ENCODE assay signal across 12 cellular contexts in the genomic region with DNA sequence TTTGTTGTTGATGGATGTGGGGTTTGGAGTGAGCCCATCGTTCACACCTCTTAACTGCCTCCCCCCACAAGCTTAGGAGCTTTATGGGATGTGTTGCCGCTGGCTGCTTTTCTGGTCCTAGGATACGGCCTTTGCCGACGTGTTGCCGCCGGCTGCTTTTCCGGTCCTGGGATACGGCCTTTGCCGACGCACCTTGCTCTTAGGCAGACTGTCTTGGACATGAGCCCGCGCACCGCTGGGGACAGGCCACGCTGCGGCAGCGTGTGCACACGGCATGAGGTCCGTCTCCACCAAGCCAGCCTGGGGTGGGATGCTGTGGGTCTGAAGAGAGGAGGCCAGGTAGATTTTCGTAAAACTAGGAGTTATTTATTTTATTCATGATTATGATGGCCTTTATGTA.
"Had no signal": no experiment of that assay in that cellular context is flagged by ENCODE, and none has a peak within 500 bp of the region (broad histone marks: within the 10 kb centered on the region; RNA-seq: fewer than 3 reads in every experiment).

No MANE protein-coding gene starts in this region.

- DNase-seq: activated CD4-positive, alpha-beta T cell treated with anti-CD3 and anti-CD28 coated beads, Interleukin-2, amount 10 ng/mL, durations not matched to agents 7 days and 5 days; activated CD4-positive, CD25-positive, alpha-beta regulatory T cell; amniotic stem cell; brain microvascular endothelial cell; cerebellar nuclear complex; left ventricle myocardium superior; stimulated activated CD4-positive, alpha-beta T cell treated with anti-CD3 and anti-CD28 coated beads, Interleukin-2, amount 100 ng/mL, for 24 hours; stimulated activated naive CD4-positive, alpha-beta T cell had no signal

- H3K4me3 Mint-ChIP-seq: activated CD4-positive, alpha-beta T cell treated with anti-CD3 and anti-CD28 coated beads, Interleukin-2, amount 10 ng/mL, durations not matched to agents 7 days and 5 days; activated naive CD4-positive, alpha-beta T cell treated with anti-CD3 and anti-CD28 coated beads, Interleukin-2, amount 50 U/mL, for 24 hours; neural crest cell had no signal

- H3K36me3 ChIP-seq: brain microvascular endothelial cell had no signal

- H3K27ac ChIP-seq: brain microvascular endothelial cell, parathyroid adenoma had no signal

- H3K27me3 ChIP-seq: brain microvascular endothelial cell had no signal

- H3K36me3 Mint-ChIP-seq: activated naive CD4-positive, alpha-beta T cell treated with anti-CD3 and anti-CD28 coated beads, Interleukin-2, amount 50 U/mL, for 24 hours had no signal

- H3K27me3 Mint-ChIP-seq: activated naive CD4-positive, alpha-beta T cell treated with anti-CD3 and anti-CD28 coated beads, Interleukin-2, amount 50 U/mL, for 24 hours had no signal

- H3K27ac Mint-ChIP-seq: activated CD4-positive, alpha-beta T cell treated with anti-CD3 and anti-CD28 coated beads, Interleukin-2, amount 10 ng/mL, durations not matched to agents 7 days and 5 days; activated naive CD4-positive, alpha-beta T cell treated with anti-CD3 and anti-CD28 coated beads, Interleukin-2, amount 50 U/mL, for 24 hours; activated T-helper 2 cell treated with anti-CD3 and anti-CD28 coated beads, Interferon-gamma antibody, Interleukin-2, Interleukin-4, amounts not matched to agents 10 μg/mL and 5 μg/mL and 100 μg/mL, durations not matched to agents 14 hours and 24 hours and 36 hours had no signal

- H3K9me3 Mint-ChIP-seq: activated CD4-positive, alpha-beta T cell treated with anti-CD3 and anti-CD28 coated beads, Interleukin-2, amount 10 ng/mL, durations not matched to agents 7 days and 5 days; activated naive CD4-positive, alpha-beta T cell treated with anti-CD3 and anti-CD28 coated beads, Interleukin-2, amount 50 U/mL, for 24 hours; activated T-helper 2 cell treated with anti-CD3 and anti-CD28 coated beads, Interferon-gamma antibody, Interleukin-2, Interleukin-4, amounts not matched to agents 10 μg/mL and 5 μg/mL and 100 μg/mL, durations not matched to agents 14 hours and 24 hours and 36 hours; neural crest cell had no signal

- H3K4me1 ChIP-seq: parathyroid adenoma had no signal

- ATAC-seq: left ventricle myocardium superior had no signal
